2 cellular contexts compared by ENCODE assay signal in genomic region chr10:46037107-46037900, GRCh38.
TF ChIP-seq lines count a peak whose summit lies in the region.

No MANE protein-coding gene starts in this region.

TF ChIP-seq in HEK293, 187 proteins besides CTCF, POLR2A, EP300 and RAD21 (continued from another document):
- TF ChIP-seq ZNF704 (tag by site-specific recombination; IDR thresholded peaks at IDR 0.05) (no peak), KLF10 (tag by site-specific recombination; IDR thresholded peaks at IDR 0.05) (no peak), ZNF626 (tag by site-specific recombination; IDR thresholded peaks at IDR 0.05) (no peak)

TF ChIP-seq in K562, 482 proteins besides CTCF, POLR2A, EP300 and RAD21 (continued from another document):
- TF ChIP-seq CLOCK (CRISPR knock-in tag; IDR thresholded peaks at IDR 0.05; ENCODE audit: borderline replicate concordance) = no peak
- no peak for TF ChIP-seq NRF1 (conservative IDR thresholded peaks at IDR 0.05 in 1 of 2, IDR thresholded peaks at IDR 0.05 in 1 of 2)
- no peak for TF ChIP-seq RBM25 (IDR thresholded peaks at IDR 0.05; ENCODE audit: low read depth, low read length, severe bottlenecking)
- TF ChIP-seq CBFA2T3 (IDR thresholded peaks at IDR 0.05) = peak; percentile 78
